Comparison of ENCODE assay signal across 1 cellular context in genomic region chr1:44112486-44112885, GRCh38.
TF ChIP-seq lines count a peak whose summit lies in the region.

No MANE protein-coding gene starts in this region.

TF ChIP-seq in IMR-90, 13 proteins besides CTCF, POLR2A, EP300 and RAD21:
- TF ChIP-seq RCOR1 (IDR thresholded peaks at IDR 0.05; ENCODE audit: insufficient replicate concordance, low read length), result no peak
- TF ChIP-seq, protein P1, sequence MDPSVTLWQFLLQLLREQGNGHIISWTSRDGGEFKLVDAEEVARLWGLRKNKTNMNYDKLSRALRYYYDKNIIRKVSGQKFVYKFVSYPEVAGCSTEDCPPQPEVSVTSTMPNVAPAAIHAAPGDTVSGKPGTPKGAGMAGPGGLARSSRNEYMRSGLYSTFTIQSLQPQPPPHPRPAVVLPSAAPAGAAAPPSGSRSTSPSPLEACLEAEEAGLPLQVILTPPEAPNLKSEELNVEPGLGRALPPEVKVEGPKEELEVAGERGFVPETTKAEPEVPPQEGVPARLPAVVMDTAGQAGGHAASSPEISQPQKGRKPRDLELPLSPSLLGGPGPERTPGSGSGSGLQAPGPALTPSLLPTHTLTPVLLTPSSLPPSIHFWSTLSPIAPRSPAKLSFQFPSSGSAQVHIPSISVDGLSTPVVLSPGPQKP (IDR thresholded peaks at IDR 0.05; ENCODE audit: borderline replicate concordance, low read depth, low read length), result no peak
- TF ChIP-seq CEBPB (IDR thresholded peaks at IDR 0.05; ENCODE audit: low read depth, low read length), result no peak
- TF ChIP-seq CHD1 (IDR thresholded peaks at IDR 0.05; ENCODE audit: low read depth, low read length), result no peak
- TF ChIP-seq FOS (IDR thresholded peaks at IDR 0.05; ENCODE audit: low read depth, low read length), result no peak
- TF ChIP-seq USF2 (IDR thresholded peaks at IDR 0.05; ENCODE audit: low read depth, low read length), result no peak
- TF ChIP-seq MAZ (IDR thresholded peaks at IDR 0.05; ENCODE audit: borderline replicate concordance, low read depth, low read length), result no peak
- TF ChIP-seq BHLHE40 (IDR thresholded peaks at IDR 0.05; ENCODE audit: low read depth, low read length), result no peak
- no peak for TF ChIP-seq MAFK (IDR thresholded peaks at IDR 0.05; ENCODE audit: low read depth, low read length)
- TF ChIP-seq RFX5 (IDR thresholded peaks at IDR 0.05; ENCODE audit: low read depth, low read length), result no peak
- TF ChIP-seq SMC3 (IDR thresholded peaks at IDR 0.05; ENCODE audit: low read depth, low read length), result no peak
- TF ChIP-seq MXI1 (IDR thresholded peaks at IDR 0.05; ENCODE audit: borderline replicate concordance, low read depth, low read length), result no peak
- no peak for TF ChIP-seq NFE2L2 (IDR thresholded peaks at IDR 0.05; ENCODE audit: low read depth, low read length)
